In genomic region chr20:31671324-31671723, GRCh38 we compare ENCODE assay signal across 11 cellular contexts. TPM values are rescaled to one million over a fixed set of nuclear protein-coding genes. Genes with fewer than 3 reads are reported as not detected.
DNase-seq lines count a peak whose midpoint lies in the region; ATAC-seq, FAIRE-seq and TF ChIP-seq lines count a peak whose summit lies in the region.
"Had no signal": no experiment of that assay in that cellular context is flagged by ENCODE, and none has a peak within 500 bp of the region (broad histone marks: within the 10 kb centered on the region; RNA-seq: fewer than 3 reads in every experiment).

No MANE protein-coding gene starts in this region.

- H3K27me3 ChIP-seq in DND-41 (ENCODE audit: insufficient read depth, low read length, poor library complexity), result no peaks in the 10 kb centered on the region
- H3K27me3 ChIP-seq in spleen (replicated peaks in 1 of 7), result no peaks in the 10 kb centered on the region

- TF ChIP-seq POLR2A in spleen (IDR thresholded peaks at IDR 0.05), result no peak

- peaks cover 100% of the 10 kb centered on the region for H3K36me3 Mint-ChIP-seq in activated T-helper 17 cell treated with anti-CD3 and anti-CD28 coated beads, Interleukin-2, amount 50 U/mL, for 72 hours (ENCODE audit: low read depth)

- 95 to 100% (median 98%) methylated on average over 2 of the region's 2 CpGs for WGBS in spleen, 5 donors

- peaks cover 76% of the 10 kb centered on the region for H3K36me3 ChIP-seq in DND-41 (ENCODE audit: insufficient read depth, low read length)
- H3K36me3 ChIP-seq in kidney (ENCODE audit: control insufficient read depth in 1 of 2, insufficient read depth in 2 of 2, low read length in 2 of 2), result peaks cover 0 to 4% of the 10 kb centered on the region in 2 donors
- H3K36me3 ChIP-seq in spleen, result peaks cover 0 to 48% (median 0%) of the 10 kb centered on the region in 6 donors

- H3K79me2 ChIP-seq in DND-41 (ENCODE audit: insufficient read depth, low read length), result peaks cover 89% of the 10 kb centered on the region

- intact Hi-C loops in kidney (cut with DNase I) (no loop called here), spleen (cut with DNase I; ENCODE audit: low total_unique reads) (no loop called here)

- H3K9ac ChIP-seq in DND-41 (ENCODE audit: low read depth, low read length) (no peak overlapping the region), kidney (ENCODE audit: low read length in 2 of 2) (peak overlapping the region in 1 of 2 donors; percentile 73)

- no peaks in the 10 kb centered on the region for H3K27me3 Mint-ChIP-seq in activated T-helper 17 cell treated with anti-CD3 and anti-CD28 coated beads, Interleukin-2, amount 50 U/mL, for 72 hours

- H3K4me1 ChIP-seq in DND-41 (ENCODE audit: insufficient read depth, low read length) (peaks cover 77% of the 10 kb centered on the region), kidney (ENCODE audit: control insufficient read depth in 1 of 2, insufficient read depth in 1 of 2, low read depth in 1 of 2, low read length in 2 of 2) (peaks cover 67 to 72% of the 10 kb centered on the region in 2 donors), spleen (peaks cover 44 to 100% (median 90%) of the 10 kb centered on the region in 6 donors)

- TF ChIP-seq CTCF in DND-41 (IDR thresholded peaks at IDR 0.05; ENCODE audit: borderline replicate concordance, extremely low read depth, low read length, poor library complexity, severe bottlenecking), result no peak
- no peak for TF ChIP-seq CTCF in kidney (IDR thresholded peaks at IDR 0.05; ENCODE audit: borderline replicate concordance, extremely low read depth, insufficient read depth)
- no peak for TF ChIP-seq CTCF in spleen (IDR thresholded peaks at IDR 0.05 in 8 of 11, conservative IDR thresholded peaks at IDR 0.05 in 3 of 11)

- H2AFZ ChIP-seq in DND-41 (ENCODE audit: low read depth, low read length), result no peak overlapping the region

- no peak overlapping the region for H3K4me2 ChIP-seq in DND-41 (ENCODE audit: insufficient read depth, low read length)

- no peak overlapping the region for H3K4me3 Mint-ChIP-seq in activated T-helper 17 cell treated with anti-CD3 and anti-CD28 coated beads, Interleukin-2, amount 50 U/mL, for 72 hours

- H3K4me3 ChIP-seq in DND-41 (ENCODE audit: low read depth in 1 of 2, low read length in 2 of 2) (no peak overlapping the region), kidney (ENCODE audit: low read length in 2 of 2) (peak overlapping the region in 1 of 2 donors; percentile 22), spleen (no peak overlapping the region)

- peak overlapping the region; percentile 87 for H3K27ac Mint-ChIP-seq in activated T-helper 17 cell treated with anti-CD3 and anti-CD28 coated beads, Interleukin-2, amount 50 U/mL, for 72 hours

- H3K27ac ChIP-seq in DND-41 (ENCODE audit: low read length) (peak overlapping the region; percentile 71), kidney (ENCODE audit: low read depth in 2 of 2, low read length in 2 of 2) (peak overlapping the region; percentile 91 to 93), spleen (peak overlapping the region; percentile 23 to 95 (median 79))

- peaks cover 52% of the 10 kb centered on the region for H3K4me1 Mint-ChIP-seq in activated T-helper 17 cell treated with anti-CD3 and anti-CD28 coated beads, Interleukin-2, amount 50 U/mL, for 72 hours

- H4K20me1 ChIP-seq in DND-41 (ENCODE audit: insufficient read depth, low read length), result peaks cover 29% of the 10 kb centered on the region

- DNase-seq in DND-41 (no peak), kidney (no peak), spleen (no peak), COLO829 (ENCODE audit: low spot score) (no peak), NCI-H345 (lab: John Stamatoyannopoulos, UW) (no peak), superior temporal gyrus (ENCODE audit: extremely low spot score) (no peak)
- DNase-seq: NCI-H2171 had no signal

- no peak for FAIRE-seq in kidney (lab: Jason Lieb, UNC)

- ATAC-seq in DND-41 (ENCODE audit: insufficient read depth, low read depth), result no peak
- no peak for ATAC-seq in activated T-helper 17 cell treated with anti-CD3 and anti-CD28 coated beads, Interleukin-2, amount 50 U/mL, for 72 hours (replicated peaks)
- no peak for ATAC-seq in GM19455 (IDR thresholded peaks at IDR 0.05; ENCODE audit: unreplicated experiment)

- H3K9me3 ChIP-seq in DND-41 (ENCODE audit: insufficient read depth, low read length, severe bottlenecking) (no peaks in the 10 kb centered on the region), kidney (ENCODE audit: control insufficient read depth in 1 of 2, low read length in 2 of 2) (no peaks in the 10 kb centered on the region), spleen (no peaks in the 10 kb centered on the region)

- no peaks in the 10 kb centered on the region for H3K9me3 Mint-ChIP-seq in activated T-helper 17 cell treated with anti-CD3 and anti-CD28 coated beads, Interleukin-2, amount 50 U/mL, for 72 hours

RNA-seq across cellular contexts. Expression of gene COX4I2, which starts 33.6 kb away (rescaled TPM):
- total RNA-seq in activated T-helper 17 cell treated with anti-CD3 and anti-CD28 coated beads, Interleukin-2, amount 50 U/mL, for 72 hours, result not detected
- 1.3 TPM for total RNA-seq in kidney
- 6.9 TPM for polyA plus RNA-seq in kidney (ENCODE audit: insufficient read depth, low read depth, low replicate concordance)
- 1 to 10 TPM in 3 of 7 donors, not detected in 4; 1.1 to 1.5 (median 1.5) TPM for total RNA-seq in spleen
- 1 to 10 TPM; 1.9 to 4.6 (median 2.0) TPM for polyA plus RNA-seq in spleen
- total RNA-seq: Daoy, lung microvascular endothelial cell had no signal

RNA-seq across cellular contexts. Expression of gene BCL2L1, which starts 51.3 kb away (rescaled TPM):
- 100 to 1,000 TPM in 1 of 2 donors, 10 to 100 TPM in 1; 86.7 to 134 TPM for total RNA-seq in activated T-helper 17 cell treated with anti-CD3 and anti-CD28 coated beads, Interleukin-2, amount 50 U/mL, for 72 hours
- total RNA-seq in kidney, result 139 TPM
- polyA plus RNA-seq in kidney (ENCODE audit: insufficient read depth, low read depth, low replicate concordance), result 132 TPM
- 100 to 1,000 TPM in 4 of 7 donors, 10 to 100 TPM in 3; 70.2 to 167 (median 107) TPM for total RNA-seq in spleen
- polyA plus RNA-seq in spleen, result 10 to 100 TPM; 18.7 to 55.5 (median 22.7) TPM
